In genomic region chr4:155694100-155694785, GRCh38 we compare ENCODE assay signal across 28 cellular contexts. TPM values are rescaled to one million over a fixed set of nuclear protein-coding genes. Genes with fewer than 3 reads are reported as not detected.
DNase-seq lines count a peak whose midpoint lies in the region; ATAC-seq and TF ChIP-seq lines count a peak whose summit lies in the region.
"Had no signal": no experiment of that assay in that cellular context is flagged by ENCODE, and none has a peak within 500 bp of the region (broad histone marks: within the 10 kb centered on the region; RNA-seq: fewer than 3 reads in every experiment).

No MANE protein-coding gene starts in this region.

- H3K36me3 ChIP-seq in heart right ventricle (peaks cover 0 to 22% (median 0%) of the 10 kb centered on the region in 9 donors), lower lobe of right lung (no peaks in the 10 kb centered on the region), thyroid gland (no peaks in the 10 kb centered on the region)
- H3K36me3 ChIP-seq: uterus had no signal

- DNase-seq in astrocyte of the hippocampus (ENCODE audit: low read depth, low spot score) (peak; percentile 36), heart right ventricle (peak in 1 of 2 donors; percentile 27), lower lobe of right lung (no peak), thyroid gland (peak; percentile 8 to 20), DMS153 (lab: John Stamatoyannopoulos, UW) (no peak), erythroblast (lab: John Stamatoyannopoulos, UW) (no peak)
- DNase-seq: activated CD4-positive, alpha-beta T cell treated with anti-CD3 and anti-CD28 coated beads, Interleukin-2, amount 50 U/mL, for 4 hours; activated T-cell treated with anti-CD3 and anti-CD28 coated beads, Interleukin-2, amount 50 U/mL, for 72 hours; BE2C; CD8-positive, alpha-beta T cell; EL; endodermal cell; foreskin melanocyte; H7; midbrain; natural killer cell; NCI-H2029 treated with DMSO at 0.1 percent for 48 hours; NCI-H524; nucleus accumbens; PC-3; SK-N-SH; stimulated activated naive CD4-positive, alpha-beta T cell; uterus had no signal

- H3K27me3 ChIP-seq in heart right ventricle: no peaks in the 10 kb centered on the region
- H3K27me3 ChIP-seq in lower lobe of right lung (ENCODE audit: low read depth): no peaks in the 10 kb centered on the region
- no peaks in the 10 kb centered on the region for H3K27me3 ChIP-seq in thyroid gland
- H3K27me3 ChIP-seq: BE2C, hepatocyte, uterus had no signal

- peaks cover 0 to 12% (median 5%) of the 10 kb centered on the region in 11 donors for H3K9me3 ChIP-seq in heart right ventricle
- H3K9me3 ChIP-seq in lower lobe of right lung: no peaks in the 10 kb centered on the region
- H3K9me3 ChIP-seq in thyroid gland: no peaks in the 10 kb centered on the region
- H3K9me3 ChIP-seq: BE2C, SK-N-SH had no signal

- peak overlapping the region in 8 of 10 donors; percentile 34 to 68 (median 44) for H3K27ac ChIP-seq in heart right ventricle
- peak overlapping the region; percentile 44 for H3K27ac ChIP-seq in lower lobe of right lung
- peak overlapping the region in 1 of 3 donors; percentile 4 for H3K27ac ChIP-seq in thyroid gland
- H3K27ac ChIP-seq: hepatocyte, skin epidermis had no signal

- peaks cover 5 to 76% (median 41%) of the 10 kb centered on the region in 9 donors for H3K4me1 ChIP-seq in heart right ventricle
- H3K4me1 ChIP-seq in lower lobe of right lung: peaks cover 35% of the 10 kb centered on the region
- H3K4me1 ChIP-seq in thyroid gland: peaks cover 3 to 15% of the 10 kb centered on the region in 2 donors
- H3K4me1 ChIP-seq: BE2C, uterus had no signal

- H3K4me3 ChIP-seq in heart right ventricle: no peak overlapping the region
- H3K4me3 ChIP-seq in lower lobe of right lung: no peak overlapping the region
- H3K4me3 ChIP-seq in thyroid gland (replicated peaks in 1 of 3): no peak overlapping the region
- H3K4me3 ChIP-seq: hepatocyte, skin epidermis, uterus had no signal

- TF ChIP-seq CTCF in heart right ventricle (IDR thresholded peaks at IDR 0.05): no peak
- no peak for TF ChIP-seq CTCF in lower lobe of right lung (IDR thresholded peaks at IDR 0.05)
- TF ChIP-seq CTCF in thyroid gland (IDR thresholded peaks at IDR 0.05): no peak

- ATAC-seq in heart right ventricle: peak in 3 of 8 donors; percentile 16 to 56 (median 45)
- ATAC-seq in lower lobe of right lung: peak in 1 of 2 donors; percentile 58
- ATAC-seq in HG03095 (IDR thresholded peaks at IDR 0.05; ENCODE audit: unreplicated experiment): no peak
- ATAC-seq: activated T-cell treated with anti-CD3 and anti-CD28 coated beads, Interleukin-2, amount 50 U/mL, for 72 hours; CD8-positive, alpha-beta T cell; HepG2; natural killer cell; PC-3 had no signal

- TF ChIP-seq POLR2A in thyroid gland (IDR thresholded peaks at IDR 0.05): no peak
- no peak for TF ChIP-seq POLR2A in erythroblast (IDR thresholded peaks at IDR 0.05; ENCODE audit: low read length)

- intact Hi-C loops in heart right ventricle (cut with DNase I): loop anchor here in 1 of 10 donors (10.0 kb wide), 1 partner anchor 81 kb away; no protein-coding TSS in a partner anchor
- intact Hi-C loops in lower lobe of right lung (cut with DNase I): no loop called here
- intact Hi-C loops in thyroid gland (cut with DNase I): no loop called here

- 26 to 29% methylated on average over 2 of the region's 2 CpGs for WGBS in heart right ventricle, 2 donors
- WGBS in thyroid gland, 2 donors: 38 to 47% methylated on average over 2 of the region's 2 CpGs

RNA-seq across cellular contexts. Expression of gene GUCY1A1, which starts 27.6 kb away (rescaled TPM):
- total RNA-seq in heart right ventricle (100 to 1,000 TPM in 1 of 10 donors, 10 to 100 TPM in 9; 45.0 to 101 (median 65.4) TPM), lower lobe of right lung (63.1 TPM), thyroid gland (10 to 100 TPM; 11.4 to 25.8 (median 17.5) TPM)
- 10 to 100 TPM in 1 of 2 donors, 1 to 10 TPM in 1; 6.7 to 13.8 TPM for polyA plus RNA-seq in heart right ventricle
- total RNA-seq: CD8-positive, alpha-beta T cell; HepG2; T-helper 1 cell treated with Interleukin-12 subunit alpha and Interleukin-12 subunit beta and Interleukin-4 antibody, amounts not matched to agents 30 ng/mL and 1 ng/mL, for 36 hours had no signal
- polyA plus RNA-seq: HepG2 had no signal

Comparison
In these comparisons a context has a peak if more than half of its experiments do, and no peak if none do; other contexts are left out.
1. DNase-seq: peak in astrocyte of the hippocampus (single experiment) and thyroid gland (2 of 2); none in lower lobe of right lung (single experiment), DMS153 (single experiment) and erythroblast (0 of 2).